9 cellular contexts compared by ENCODE assay signal in the genomic region with DNA sequence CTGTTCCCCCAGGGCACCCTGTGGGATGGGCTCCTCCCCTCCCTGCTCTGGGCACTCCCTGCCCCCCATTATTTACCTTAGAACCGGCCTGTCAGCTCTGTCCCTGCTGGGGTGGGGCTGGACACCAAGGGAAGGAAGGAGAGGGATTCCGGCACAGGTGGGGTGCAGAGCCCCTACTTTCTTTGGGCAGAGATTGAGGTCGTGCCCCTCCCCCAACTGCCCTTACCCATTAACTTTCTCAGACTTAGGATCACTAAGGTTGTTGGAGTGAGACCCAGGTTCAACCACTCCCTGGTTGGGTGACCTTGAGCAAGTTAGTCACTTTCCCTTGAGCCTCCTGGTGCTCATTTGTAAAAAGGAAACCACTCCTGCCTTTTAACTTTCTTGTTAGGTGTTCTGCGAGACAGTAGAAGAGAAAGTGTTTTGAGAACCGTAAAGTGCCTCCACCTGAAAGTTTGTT. TPM values are rescaled to one million over a fixed set of nuclear protein-coding genes. Genes with fewer than 3 reads are reported as not detected.
DNase-seq lines count a peak whose midpoint lies in the region; ATAC-seq, FAIRE-seq and TF ChIP-seq lines count a peak whose summit lies in the region.
"Had no signal": no experiment of that assay in that cellular context is flagged by ENCODE, and none has a peak within 500 bp of the region (broad histone marks: within the 10 kb centered on the region; RNA-seq: fewer than 3 reads in every experiment).

No MANE protein-coding gene starts in this region.

- H3K27me3 ChIP-seq in esophagus squamous epithelium = no peaks in the 10 kb centered on the region
- peaks cover 5% of the 10 kb centered on the region for H3K27me3 ChIP-seq in osteoblast (ENCODE audit: insufficient read depth, low read length)

- whole genome bisulfite sequencing in esophagus squamous epithelium, 2 donors = 30 to 33% methylated on average over 4 to 5 of the region's 5 CpGs

- H3K4me3 ChIP-seq in esophagus squamous epithelium = peak overlapping the region in 2 of 4 donors; percentile 22 to 34
- no peak overlapping the region for H3K4me3 ChIP-seq in osteoblast (ENCODE audit: insufficient read depth, low read length)

- peak overlapping the region; percentile 95 to 96 (median 96) for H3K27ac ChIP-seq in esophagus squamous epithelium
- no peak overlapping the region for H3K27ac ChIP-seq in osteoblast (ENCODE audit: low read depth, low read length)

- FAIRE-seq in RCC 7860 (lab: Jason Lieb, UNC) = peak; percentile 61

- intact Hi-C loops in esophagus squamous epithelium (cut with DNase I) = no loop called here

- H3K36me3 ChIP-seq in esophagus squamous epithelium (peaks cover 0 to 12% (median 0%) of the 10 kb centered on the region in 3 donors), osteoblast (ENCODE audit: insufficient read depth, low read length) (no peaks in the 10 kb centered on the region)

- no peak overlapping the region for H3K4me2 ChIP-seq in osteoblast (ENCODE audit: insufficient read depth, low read length)

- TF ChIP-seq CTCF in esophagus squamous epithelium (IDR thresholded peaks at IDR 0.05) = no peak
- no peak for TF ChIP-seq CTCF in osteoblast (IDR thresholded peaks at IDR 0.05; ENCODE audit: extremely low read depth, low read depth, low read length)

- DNase-seq in DMS53 (lab: John Stamatoyannopoulos, UW) (peak; percentile 74), RCC 7860 (ENCODE audit: low spot score) (peak; percentile 29), esophagus squamous epithelium (lab: John Stamatoyannopoulos, UW) (no peak), osteoblast (ENCODE audit: insufficient read length, low spot score, missing footprints) (peak; percentile 76), DMS 273 treated with DMSO at 0.1 percent for 48 hours (lab: John Stamatoyannopoulos, UW) (no peak), NCI-H2227 (lab: John Stamatoyannopoulos, UW; ENCODE audit: unreplicated experiment) (no peak), NCI-H2107 (lab: John Stamatoyannopoulos, UW) (no peak)
- DNase-seq: DMS153 had no signal

- no peak for ATAC-seq in GM19467 (IDR thresholded peaks at IDR 0.05; ENCODE audit: unreplicated experiment)

- no peaks in the 10 kb centered on the region for H3K79me2 ChIP-seq in osteoblast (ENCODE audit: insufficient read depth, low read length)

- no peaks in the 10 kb centered on the region for H3K9me3 ChIP-seq in esophagus squamous epithelium
- no peaks in the 10 kb centered on the region for H3K9me3 ChIP-seq in osteoblast (ENCODE audit: low read depth, low read length)

- TF ChIP-seq POLR2A in esophagus squamous epithelium (IDR thresholded peaks at IDR 0.05) = peak in 1 of 4 donors; percentile 23

- H3K4me1 ChIP-seq in esophagus squamous epithelium (peaks cover 52 to 100% (median 71%) of the 10 kb centered on the region in 3 donors), osteoblast (ENCODE audit: insufficient read depth, low read length) (peaks cover 16% of the 10 kb centered on the region)

- H2AFZ ChIP-seq in osteoblast (ENCODE audit: low read length) = no peak overlapping the region

- peaks cover 6% of the 10 kb centered on the region for H4K20me1 ChIP-seq in osteoblast (ENCODE audit: insufficient read depth, low read length)

RNA-seq across cellular contexts. Expression of gene SYNC, which starts 57.0 kb away (rescaled TPM):
- total RNA-seq in esophagus squamous epithelium (10 to 100 TPM in 2 of 4 donors, 1 to 10 TPM in 2; 2.9 to 31.7 (median 9.1) TPM), osteoblast (129 and 139 TPM in 2 replicates)

RNA-seq across cellular contexts. Expression of gene YARS1, which starts 57.6 kb away (rescaled TPM):
- total RNA-seq in esophagus squamous epithelium (10 to 100 TPM; 46.7 to 92.0 (median 62.3) TPM), osteoblast (183 and 199 TPM in 2 replicates)

RNA-seq across cellular contexts. Expression of gene S100PBP, which starts 57.9 kb away (rescaled TPM):
- total RNA-seq in esophagus squamous epithelium = 10 to 100 TPM in 2 of 4 donors, 1 to 10 TPM in 2; 6.5 to 20.0 (median 11.9) TPM
- total RNA-seq in osteoblast = 42.0 and 57.2 TPM in 2 replicates

Comparison
In these comparisons a context has a peak if more than half of its experiments do, and no peak if none do; other contexts are left out.
1. DNase-seq: peak in DMS53 (single experiment), RCC 7860 (single experiment) and osteoblast (single experiment); none in esophagus squamous epithelium (single experiment), DMS 273 treated with DMSO at 0.1 percent for 48 hours (single experiment), NCI-H2227 (single experiment) and NCI-H2107 (single experiment).